1 cellular context compared by ENCODE assay signal in the genomic region with DNA sequence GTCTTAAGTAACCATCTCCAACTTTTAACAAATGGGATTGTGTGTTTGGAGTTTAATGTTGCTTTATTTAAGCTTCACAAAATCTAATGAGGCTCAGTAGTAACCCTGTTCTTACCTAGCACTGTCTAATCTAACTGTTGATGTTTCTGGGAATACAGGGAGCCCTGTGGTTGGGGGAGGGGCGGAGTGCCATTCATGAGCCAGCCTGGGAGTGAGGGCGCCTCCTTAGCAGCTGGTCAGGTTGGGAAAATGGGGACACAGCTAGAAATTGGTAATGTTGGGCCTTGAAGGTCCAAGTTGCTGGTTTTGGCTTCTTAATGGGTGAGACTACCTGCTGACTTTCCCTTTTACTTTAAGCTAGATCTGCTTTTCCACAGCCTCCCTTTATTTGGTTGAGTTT.
TF ChIP-seq lines count a peak whose summit lies in the region.

No MANE protein-coding gene starts in this region.

TF ChIP-seq in WTC11, 78 proteins besides CTCF, POLR2A, EP300 and RAD21 (continued from another document):
- TF ChIP-seq TEAD4 (CRISPR knock-in tag; IDR thresholded peaks at IDR 0.05): no peak
- TF ChIP-seq, protein P1, sequence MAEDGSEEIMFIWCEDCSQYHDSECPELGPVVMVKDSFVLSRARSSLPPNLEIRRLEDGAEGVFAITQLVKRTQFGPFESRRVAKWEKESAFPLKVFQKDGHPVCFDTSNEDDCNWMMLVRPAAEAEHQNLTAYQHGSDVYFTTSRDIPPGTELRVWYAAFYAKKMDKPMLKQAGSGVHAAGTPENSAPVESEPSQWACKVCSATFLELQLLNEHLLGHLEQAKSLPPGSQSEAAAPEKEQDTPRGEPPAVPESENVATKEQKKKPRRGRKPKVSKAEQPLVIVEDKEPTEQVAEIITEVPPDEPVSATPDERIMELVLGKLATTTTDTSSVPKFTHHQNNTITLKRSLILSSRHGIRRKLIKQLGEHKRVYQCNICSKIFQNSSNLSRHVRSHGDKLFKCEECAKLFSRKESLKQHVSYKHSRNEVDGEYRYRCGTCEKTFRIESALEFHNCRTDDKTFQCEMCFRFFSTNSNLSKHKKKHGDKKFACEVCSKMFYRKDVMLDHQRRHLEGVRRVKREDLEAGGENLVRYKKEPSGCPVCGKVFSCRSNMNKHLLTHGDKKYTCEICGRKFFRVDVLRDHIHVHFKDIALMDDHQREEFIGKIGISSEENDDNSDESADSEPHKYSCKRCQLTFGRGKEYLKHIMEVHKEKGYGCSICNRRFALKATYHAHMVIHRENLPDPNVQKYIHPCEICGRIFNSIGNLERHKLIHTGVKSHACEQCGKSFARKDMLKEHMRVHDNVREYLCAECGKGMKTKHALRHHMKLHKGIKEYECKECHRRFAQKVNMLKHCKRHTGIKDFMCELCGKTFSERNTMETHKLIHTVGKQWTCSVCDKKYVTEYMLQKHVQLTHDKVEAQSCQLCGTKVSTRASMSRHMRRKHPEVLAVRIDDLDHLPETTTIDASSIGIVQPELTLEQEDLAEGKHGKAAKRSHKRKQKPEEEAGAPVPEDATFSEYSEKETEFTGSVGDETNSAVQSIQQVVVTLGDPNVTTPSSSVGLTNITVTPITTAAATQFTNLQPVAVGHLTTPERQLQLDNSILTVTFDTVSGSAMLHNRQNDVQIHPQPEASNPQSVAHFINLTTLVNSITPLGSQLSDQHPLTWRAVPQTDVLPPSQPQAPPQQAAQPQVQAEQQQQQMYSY (CRISPR knock-in tag; IDR thresholded peaks at IDR 0.05): no peak
